8 cellular contexts compared by ENCODE assay signal in genomic region chr3:87227835-87228144, GRCh38. TPM values are rescaled to one million over a fixed set of nuclear protein-coding genes. Genes with fewer than 3 reads are reported as not detected.
DNase-seq lines count a peak whose midpoint lies in the region; ATAC-seq and TF ChIP-seq lines count a peak whose summit lies in the region.

No MANE protein-coding gene starts in this region.

- H3K9me3 Mint-ChIP-seq in activated CD8-positive, alpha-beta T cell treated with anti-CD3 and anti-CD28 coated beads for 36 hours, result peaks cover 2% of the 10 kb centered on the region
- H3K9me3 Mint-ChIP-seq in immature natural killer cell, result no peaks in the 10 kb centered on the region

- ATAC-seq in HG02852 (IDR thresholded peaks at IDR 0.05; ENCODE audit: unreplicated experiment), result peak; percentile 0
- ATAC-seq in activated CD8-positive, alpha-beta T cell treated with anti-CD3 and anti-CD28 coated beads for 36 hours, result no peak
- ATAC-seq in HG03571 (IDR thresholded peaks at IDR 0.05; ENCODE audit: unreplicated experiment), result no peak
- no peak for ATAC-seq in HG02798 (IDR thresholded peaks at IDR 0.05; ENCODE audit: poor library complexity, unreplicated experiment)
- no peak for ATAC-seq in HG02970 (IDR thresholded peaks at IDR 0.05; ENCODE audit: low FRiP score, unreplicated experiment)

- H3K4me1 ChIP-seq in tibial nerve, result peaks cover 0 to 48% (median 18%) of the 10 kb centered on the region in 4 donors

- no peak for DNase-seq in GM12864 (ENCODE audit: low read depth)
- no peak for DNase-seq in activated CD8-positive, alpha-beta T cell treated with anti-CD3 and anti-CD28 coated beads for 36 hours
- no peak for DNase-seq in immature natural killer cell
- DNase-seq in tibial nerve (ENCODE audit: low spot score in 2 of 2), result no peak

- peak overlapping the region; percentile 95 for H3K4me3 Mint-ChIP-seq in activated CD8-positive, alpha-beta T cell treated with anti-CD3 and anti-CD28 coated beads for 36 hours
- H3K4me3 Mint-ChIP-seq in immature natural killer cell, result peak overlapping the region; percentile 93 to 98 (median 97)

- H3K4me1 Mint-ChIP-seq in activated CD8-positive, alpha-beta T cell treated with anti-CD3 and anti-CD28 coated beads for 36 hours (ENCODE audit: low read depth), result peaks cover 40% of the 10 kb centered on the region
- peaks cover 30 to 47% of the 10 kb centered on the region in 2 donors for H3K4me1 Mint-ChIP-seq in immature natural killer cell

- POLR2A ChIA-PET in activated CD8-positive, alpha-beta T cell treated with anti-CD3 and anti-CD28 coated beads for 36 hours (lab: Charles Lee), result interaction anchor here (0.6 to 1.7 kb wide), 2 partner anchors 19 to 831 kb away, joined by 3 to 4 read pairs; partner anchors contain the start of genes CGGBP1 and ZNF654

- TF ChIP-seq EP300 in tibial nerve (IDR thresholded peaks at IDR 0.05), result no peak

- peak overlapping the region; percentile 95 for H3K27ac Mint-ChIP-seq in activated CD8-positive, alpha-beta T cell treated with anti-CD3 and anti-CD28 coated beads for 36 hours
- peak overlapping the region; percentile 92 to 97 (median 94) for H3K27ac Mint-ChIP-seq in immature natural killer cell

- no peaks in the 10 kb centered on the region for H3K9me3 ChIP-seq in tibial nerve

- WGBS in tibial nerve, 2 donors, result 0% methylated on average over 3 of the region's 3 CpGs

- H3K4me3 ChIP-seq in GM12864 (ENCODE audit: low read depth, low read length) (peak overlapping the region; percentile 90), tibial nerve (peak overlapping the region; percentile 67 to 100 (median 81))

- H3K36me3 Mint-ChIP-seq in activated CD8-positive, alpha-beta T cell treated with anti-CD3 and anti-CD28 coated beads for 36 hours (ENCODE audit: low read depth), result peaks cover 1% of the 10 kb centered on the region
- H3K36me3 Mint-ChIP-seq in immature natural killer cell, result no peaks in the 10 kb centered on the region

- TF ChIP-seq POLR2A in tibial nerve (IDR thresholded peaks at IDR 0.05), result no peak

- peaks cover 5% of the 10 kb centered on the region for H3K27me3 Mint-ChIP-seq in activated CD8-positive, alpha-beta T cell treated with anti-CD3 and anti-CD28 coated beads for 36 hours
- H3K27me3 Mint-ChIP-seq in immature natural killer cell (ENCODE audit: low read depth in 3 of 3), result peaks cover 10 to 16% (median 16%) of the 10 kb centered on the region in 3 donors

- intact Hi-C loops in activated CD8-positive, alpha-beta T cell treated with anti-CD3 and anti-CD28 coated beads for 36 hours (cut with micrococcal nuclease), result no loop called here

- CTCF ChIA-PET in activated CD8-positive, alpha-beta T cell treated with anti-CD3 and anti-CD28 coated beads for 36 hours (lab: Charles Lee), result interaction anchor here (1.3 kb wide), 1 partner anchor 33 kb away, joined by 3 read pairs; no protein-coding TSS in a partner anchor

- peak overlapping the region; percentile 88 to 96 (median 92) for H3K27ac ChIP-seq in tibial nerve

- H3K36me3 ChIP-seq in tibial nerve, result no peaks in the 10 kb centered on the region

- TF ChIP-seq CTCF in GM12864 (IDR thresholded peaks at IDR 0.05; ENCODE audit: low read depth, low read length, missing control alignments), result no peak
- TF ChIP-seq CTCF in activated CD8-positive, alpha-beta T cell treated with anti-CD3 and anti-CD28 coated beads for 36 hours (IDR thresholded peaks at IDR 0.05), result no peak
- TF ChIP-seq CTCF in tibial nerve (IDR thresholded peaks at IDR 0.05), result no peak

- H3K27me3 ChIP-seq in tibial nerve, result no peaks in the 10 kb centered on the region

RNA-seq across cellular contexts. Expression of gene CHMP2B, which starts 0.7 kb away (rescaled TPM):
- 10 to 100 TPM; 22.7 to 26.2 TPM for total RNA-seq in activated CD8-positive, alpha-beta T cell treated with anti-CD3 and anti-CD28 coated beads for 36 hours
- 10 to 100 TPM; 32.2 to 59.2 (median 48.5) TPM for polyA plus RNA-seq in immature natural killer cell
- 10 to 100 TPM; 27.3 to 35.2 (median 28.6) TPM for total RNA-seq in tibial nerve

RNA-seq across cellular contexts. Expression of gene POU1F1, which starts 48.6 kb away (rescaled TPM):
- total RNA-seq in activated CD8-positive, alpha-beta T cell treated with anti-CD3 and anti-CD28 coated beads for 36 hours, result not detected
- not detected for polyA plus RNA-seq in immature natural killer cell
- total RNA-seq in tibial nerve, result not detected
